ENCODE assay signal across 1 cellular context in the genomic region with DNA sequence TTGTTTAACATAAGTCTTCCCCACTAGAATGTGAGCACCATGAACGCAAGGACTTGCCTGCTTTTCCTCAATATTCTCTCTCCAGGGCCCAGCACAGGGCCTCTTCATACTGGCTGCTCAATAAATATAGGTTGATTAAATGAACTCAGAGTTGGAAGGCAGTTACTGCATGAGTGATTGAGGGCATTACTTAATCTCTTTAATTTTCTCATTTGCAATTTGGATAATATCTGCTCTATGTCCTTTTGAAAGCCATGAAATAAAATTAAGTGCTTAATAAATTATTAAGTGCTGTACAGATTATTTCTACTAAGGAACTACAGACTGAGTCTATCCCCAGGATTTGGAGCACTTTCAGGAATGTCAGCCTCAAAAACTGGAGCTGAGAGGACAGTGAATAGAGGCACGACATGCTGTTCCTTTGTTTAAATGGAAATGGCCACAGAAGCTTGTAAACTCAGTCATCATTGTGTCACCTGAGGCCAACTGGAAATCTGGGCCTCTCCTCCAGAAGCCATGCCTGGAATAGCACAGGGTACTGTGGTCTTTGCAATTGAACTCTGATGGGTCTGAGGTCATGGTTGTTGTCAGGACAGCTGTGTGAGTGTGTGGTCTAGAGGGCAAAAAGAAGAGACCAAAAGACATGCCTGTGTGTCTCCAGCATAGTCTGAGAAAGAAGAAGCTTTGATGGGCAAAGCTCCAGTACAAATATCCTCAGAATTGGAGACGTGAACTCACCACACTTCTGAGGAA.
TF ChIP-seq lines count a peak whose summit lies in the region.

No MANE protein-coding gene starts in this region.

TF ChIP-seq in SK-N-SH, 30 proteins besides CTCF, POLR2A, EP300 and RAD21 (continued from another document):
- TF ChIP-seq, protein P1, sequence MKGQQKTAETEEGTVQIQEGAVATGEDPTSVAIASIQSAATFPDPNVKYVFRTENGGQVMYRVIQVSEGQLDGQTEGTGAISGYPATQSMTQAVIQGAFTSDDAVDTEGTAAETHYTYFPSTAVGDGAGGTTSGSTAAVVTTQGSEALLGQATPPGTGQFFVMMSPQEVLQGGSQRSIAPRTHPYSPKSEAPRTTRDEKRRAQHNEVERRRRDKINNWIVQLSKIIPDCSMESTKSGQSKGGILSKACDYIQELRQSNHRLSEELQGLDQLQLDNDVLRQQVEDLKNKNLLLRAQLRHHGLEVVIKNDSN (IDR thresholded peaks at IDR 0.05; ENCODE audit: borderline replicate concordance, low read depth) = no peak
- TF ChIP-seq TCF12 (IDR thresholded peaks at IDR 0.05) = peak; percentile 76
